2 cellular contexts compared by ENCODE assay signal in the genomic region with DNA sequence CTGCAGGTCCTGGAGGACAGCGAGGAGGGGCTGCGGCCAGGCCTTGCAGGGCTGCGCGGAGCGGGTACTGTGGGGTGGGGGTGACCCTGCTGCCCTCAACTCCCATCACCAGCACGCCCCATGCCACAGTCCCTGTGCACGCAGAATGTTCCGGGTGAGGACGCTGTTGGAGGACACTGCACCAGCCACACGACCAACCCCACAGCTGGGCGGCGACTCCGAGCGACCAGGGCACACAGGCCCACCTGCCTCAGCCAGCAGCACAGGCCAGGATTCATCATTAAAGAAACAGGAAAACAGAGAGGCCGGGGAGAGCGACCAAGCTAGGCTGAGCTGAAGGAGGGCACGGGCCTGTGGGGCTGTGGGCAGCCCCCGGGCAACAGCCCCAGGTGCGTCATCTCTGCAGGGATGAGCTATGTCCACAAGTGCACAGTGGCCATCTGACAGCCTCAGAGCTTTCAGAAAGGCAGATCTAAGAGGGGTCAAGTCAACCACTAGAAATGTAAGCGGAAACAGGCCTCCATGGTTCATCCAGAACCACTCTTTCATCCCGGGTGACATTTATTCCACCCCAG.
TF ChIP-seq lines count a peak whose summit lies in the region.

No MANE protein-coding gene starts in this region.

TF ChIP-seq in SK-N-SH, 30 proteins besides CTCF, POLR2A, EP300 and RAD21:
- TF ChIP-seq, protein P1, sequence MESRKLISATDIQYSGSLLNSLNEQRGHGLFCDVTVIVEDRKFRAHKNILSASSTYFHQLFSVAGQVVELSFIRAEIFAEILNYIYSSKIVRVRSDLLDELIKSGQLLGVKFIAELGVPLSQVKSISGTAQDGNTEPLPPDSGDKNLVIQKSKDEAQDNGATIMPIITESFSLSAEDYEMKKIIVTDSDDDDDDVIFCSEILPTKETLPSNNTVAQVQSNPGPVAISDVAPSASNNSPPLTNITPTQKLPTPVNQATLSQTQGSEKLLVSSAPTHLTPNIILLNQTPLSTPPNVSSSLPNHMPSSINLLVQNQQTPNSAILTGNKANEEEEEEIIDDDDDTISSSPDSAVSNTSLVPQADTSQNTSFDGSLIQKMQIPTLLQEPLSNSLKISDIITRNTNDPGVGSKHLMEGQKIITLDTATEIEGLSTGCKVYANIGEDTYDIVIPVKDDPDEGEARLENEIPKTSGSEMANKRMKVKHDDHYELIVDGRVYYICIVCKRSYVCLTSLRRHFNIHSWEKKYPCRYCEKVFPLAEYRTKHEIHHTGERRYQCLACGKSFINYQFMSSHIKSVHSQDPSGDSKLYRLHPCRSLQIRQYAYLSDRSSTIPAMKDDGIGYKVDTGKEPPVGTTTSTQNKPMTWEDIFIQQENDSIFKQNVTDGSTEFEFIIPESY (IDR thresholded peaks at IDR 0.05; ENCODE audit: borderline replicate concordance, low read depth): no peak
- no peak for TF ChIP-seq FOSL2 (IDR thresholded peaks at IDR 0.05; ENCODE audit: borderline replicate concordance, low read depth)

TF ChIP-seq in SK-N-SH treated with all-trans-retinoic acid at 6 μM for 48 hours, 23 proteins besides CTCF, POLR2A, EP300 and RAD21 (continued from another document):
- TF ChIP-seq, protein P2, sequence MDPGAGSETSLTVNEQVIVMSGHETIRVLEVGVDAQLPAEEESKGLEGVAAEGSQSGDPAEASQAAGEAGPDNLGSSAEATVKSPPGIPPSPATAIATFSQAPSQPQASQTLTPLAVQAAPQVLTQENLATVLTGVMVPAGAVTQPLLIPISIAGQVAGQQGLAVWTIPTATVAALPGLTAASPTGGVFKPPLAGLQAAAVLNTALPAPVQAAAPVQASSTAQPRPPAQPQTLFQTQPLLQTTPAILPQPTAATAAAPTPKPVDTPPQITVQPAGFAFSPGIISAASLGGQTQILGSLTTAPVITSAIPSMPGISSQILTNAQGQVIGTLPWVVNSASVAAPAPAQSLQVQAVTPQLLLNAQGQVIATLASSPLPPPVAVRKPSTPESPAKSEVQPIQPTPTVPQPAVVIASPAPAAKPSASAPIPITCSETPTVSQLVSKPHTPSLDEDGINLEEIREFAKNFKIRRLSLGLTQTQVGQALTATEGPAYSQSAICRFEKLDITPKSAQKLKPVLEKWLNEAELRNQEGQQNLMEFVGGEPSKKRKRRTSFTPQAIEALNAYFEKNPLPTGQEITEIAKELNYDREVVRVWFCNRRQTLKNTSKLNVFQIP (CRISPR knock-in tag; IDR thresholded peaks at IDR 0.05; ENCODE audit: borderline replicate concordance, low read depth): no peak
- TF ChIP-seq ZNF70 (CRISPR knock-in tag; IDR thresholded peaks at IDR 0.05) (no peak), BACH2 (CRISPR knock-in tag; IDR thresholded peaks at IDR 0.05; ENCODE audit: borderline replicate concordance) (no peak), TCF4 (CRISPR knock-in tag; IDR thresholded peaks at IDR 0.05; ENCODE audit: borderline replicate concordance) (no peak), ESRRG (CRISPR knock-in tag; IDR thresholded peaks at IDR 0.05) (no peak), ZC3H10 (CRISPR knock-in tag; IDR thresholded peaks at IDR 0.05) (no peak), ISL1 (CRISPR knock-in tag; IDR thresholded peaks at IDR 0.05) (no peak), SNAI2 (CRISPR knock-in tag; IDR thresholded peaks at IDR 0.05) (no peak), CSDC2 (CRISPR knock-in tag; IDR thresholded peaks at IDR 0.05) (no peak), RARB (CRISPR knock-in tag; IDR thresholded peaks at IDR 0.05) (no peak), TOX (CRISPR knock-in tag; IDR thresholded peaks at IDR 0.05; ENCODE audit: borderline replicate concordance) (no peak), ZFP30 (CRISPR knock-in tag; IDR thresholded peaks at IDR 0.05) (no peak), ZNF8 (CRISPR knock-in tag; IDR thresholded peaks at IDR 0.05) (no peak), ZNF565 (CRISPR knock-in tag; conservative IDR thresholded peaks at IDR 0.05; ENCODE audit: low read depth) (no peak)
- TF ChIP-seq, protein P3, sequence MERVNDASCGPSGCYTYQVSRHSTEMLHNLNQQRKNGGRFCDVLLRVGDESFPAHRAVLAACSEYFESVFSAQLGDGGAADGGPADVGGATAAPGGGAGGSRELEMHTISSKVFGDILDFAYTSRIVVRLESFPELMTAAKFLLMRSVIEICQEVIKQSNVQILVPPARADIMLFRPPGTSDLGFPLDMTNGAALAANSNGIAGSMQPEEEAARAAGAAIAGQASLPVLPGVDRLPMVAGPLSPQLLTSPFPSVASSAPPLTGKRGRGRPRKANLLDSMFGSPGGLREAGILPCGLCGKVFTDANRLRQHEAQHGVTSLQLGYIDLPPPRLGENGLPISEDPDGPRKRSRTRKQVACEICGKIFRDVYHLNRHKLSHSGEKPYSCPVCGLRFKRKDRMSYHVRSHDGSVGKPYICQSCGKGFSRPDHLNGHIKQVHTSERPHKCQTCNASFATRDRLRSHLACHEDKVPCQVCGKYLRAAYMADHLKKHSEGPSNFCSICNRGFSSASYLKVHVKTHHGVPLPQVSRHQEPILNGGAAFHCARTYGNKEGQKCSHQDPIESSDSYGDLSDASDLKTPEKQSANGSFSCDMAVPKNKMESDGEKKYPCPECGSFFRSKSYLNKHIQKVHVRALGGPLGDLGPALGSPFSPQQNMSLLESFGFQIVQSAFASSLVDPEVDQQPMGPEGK (CRISPR knock-in tag; IDR thresholded peaks at IDR 0.05; ENCODE audit: borderline replicate concordance): no peak
- TF ChIP-seq, protein P4, sequence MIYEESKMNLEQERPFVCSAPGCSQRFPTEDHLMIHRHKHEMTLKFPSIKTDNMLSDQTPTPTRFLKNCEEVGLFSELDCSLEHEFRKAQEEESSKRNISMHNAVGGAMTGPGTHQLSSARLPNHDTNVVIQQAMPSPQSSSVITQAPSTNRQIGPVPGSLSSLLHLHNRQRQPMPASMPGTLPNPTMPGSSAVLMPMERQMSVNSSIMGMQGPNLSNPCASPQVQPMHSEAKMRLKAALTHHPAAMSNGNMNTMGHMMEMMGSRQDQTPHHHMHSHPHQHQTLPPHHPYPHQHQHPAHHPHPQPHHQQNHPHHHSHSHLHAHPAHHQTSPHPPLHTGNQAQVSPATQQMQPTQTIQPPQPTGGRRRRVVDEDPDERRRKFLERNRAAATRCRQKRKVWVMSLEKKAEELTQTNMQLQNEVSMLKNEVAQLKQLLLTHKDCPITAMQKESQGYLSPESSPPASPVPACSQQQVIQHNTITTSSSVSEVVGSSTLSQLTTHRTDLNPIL (CRISPR knock-in tag; IDR thresholded peaks at IDR 0.05; ENCODE audit: low read depth): no peak
